ENCODE assay signal across 14 cellular contexts in genomic region chr3:104510091-104510860, GRCh38.
DNase-seq lines count a peak whose midpoint lies in the region; ATAC-seq and TF ChIP-seq lines count a peak whose summit lies in the region.
"Had no signal": no experiment of that assay in that cellular context is flagged by ENCODE, and none has a peak within 500 bp of the region (broad histone marks: within the 10 kb centered on the region; RNA-seq: fewer than 3 reads in every experiment).

No MANE protein-coding gene starts in this region.

- no peaks in the 10 kb centered on the region for H3K9me2 ChIP-seq in PC-3 (replicated peaks; ENCODE audit: low read length)

- CTCF ChIA-PET in PC-3 (lab: Charles Lee) (no interaction called here), T-cell (lab: Charles Lee) (no interaction called here)

- DNase-seq in EL (peak; percentile 73), PC-3 (peak; percentile 47), fibroblast of the aortic adventitia (ENCODE audit: low read depth) (peak; percentile 51), T-cell (no peak), iPS-NIHi11 (ENCODE audit: low spot score) (no peak)
- DNase-seq in NK-92 treated with Interleukin-12 subunit alpha and Interleukin-12 subunit beta, amount 100 ng/mL, for 24 hours (lab: John Stamatoyannopoulos, UW) = no peak
- DNase-seq: activated CD4-positive, alpha-beta T cell treated with anti-CD3 and anti-CD28 coated beads, Interleukin-2, amount 10 ng/mL, durations not matched to agents 7 days and 5 days; kidney glomerular epithelial cell; naive B cell; stimulated activated CD4-positive, alpha-beta T cell treated with anti-CD3 and anti-CD28 coated beads, Interleukin-2, amount 100 ng/mL, for 24 hours; T-helper 1 cell; upper lobe of left lung had no signal

- ATAC-seq in HG02981 (IDR thresholded peaks at IDR 0.05; ENCODE audit: unreplicated experiment) = peak; percentile 70
- ATAC-seq in PC-3 = peak; percentile 22; the same call in 1 of the 2 replicates
- no peak for ATAC-seq in T-cell (replicated peaks in 1 of 4)
- no peak for ATAC-seq in activated CD4-positive, CD25-positive, alpha-beta regulatory T cell treated with anti-CD3 and anti-CD28 coated beads, Interleukin-2, amount 50 U/mL, for 24 hours

- no peaks in the 10 kb centered on the region for H3K4me1 Mint-ChIP-seq in T-cell
- H3K4me1 Mint-ChIP-seq: activated CD4-positive, alpha-beta T cell treated with anti-CD3 and anti-CD28 coated beads, Interleukin-2, amount 10 ng/mL, durations not matched to agents 7 days and 5 days had no signal

- H3K4me2 ChIP-seq in PC-3 (ENCODE audit: low read length) = no peak overlapping the region

- H3K27ac ChIP-seq in PC-3 (ENCODE audit: low read length) = no peak overlapping the region
- H3K27ac ChIP-seq: upper lobe of left lung had no signal

- H3K36me3 ChIP-seq in PC-3 (ENCODE audit: low read depth, low read length) = no peaks in the 10 kb centered on the region
- H3K36me3 ChIP-seq: upper lobe of left lung had no signal

- no peaks in the 10 kb centered on the region for H3K79me2 ChIP-seq in PC-3 (ENCODE audit: low read length)

- intact Hi-C loops in PC-3 (cut with micrococcal nuclease) = no loop called here

- H3F3A ChIP-seq in PC-3 (ENCODE audit: low read length, unreplicated experiment) = no peaks in the 10 kb centered on the region

- BruUV-seq in PC-3 (replicated peaks; lab: Mats Ljungman, UMichigan) = no TSS peak

- no peak overlapping the region for H3K4me3 Mint-ChIP-seq in T-cell
- H3K4me3 Mint-ChIP-seq: activated CD4-positive, alpha-beta T cell treated with anti-CD3 and anti-CD28 coated beads, Interleukin-2, amount 10 ng/mL, durations not matched to agents 7 days and 5 days; naive B cell had no signal

- H3K4me1 ChIP-seq in PC-3 (ENCODE audit: insufficient read depth, low read length) = no peaks in the 10 kb centered on the region
- H3K4me1 ChIP-seq: upper lobe of left lung had no signal

- H3K9ac ChIP-seq in PC-3 (ENCODE audit: low read length) = no peak overlapping the region

- no peak overlapping the region for H2AFZ ChIP-seq in PC-3 (ENCODE audit: low read length)

- H3K27me3 ChIP-seq in PC-3 (ENCODE audit: low read length) = no peaks in the 10 kb centered on the region
- H3K27me3 ChIP-seq: upper lobe of left lung had no signal

- no peaks in the 10 kb centered on the region for H4K20me1 ChIP-seq in PC-3 (ENCODE audit: low read length)

- TF ChIP-seq CTCF in PC-3 (conservative IDR thresholded peaks at IDR 0.05; ENCODE audit: low read depth, low read length) (no peak), fibroblast of the aortic adventitia (IDR thresholded peaks at IDR 0.05; ENCODE audit: insufficient read depth, low read length) (no peak)

- no peaks in the 10 kb centered on the region for H3K36me3 Mint-ChIP-seq in T-cell
- H3K36me3 Mint-ChIP-seq: naive B cell had no signal

- no peaks in the 10 kb centered on the region for H3K9me3 Mint-ChIP-seq in T-cell
- H3K9me3 Mint-ChIP-seq: activated CD4-positive, alpha-beta T cell treated with anti-CD3 and anti-CD28 coated beads, Interleukin-2, amount 10 ng/mL, durations not matched to agents 7 days and 5 days had no signal

- H3K9me3 ChIP-seq in PC-3 (ENCODE audit: low read length) = no peaks in the 10 kb centered on the region
- H3K9me3 ChIP-seq: upper lobe of left lung had no signal

- POLR2A ChIA-PET in PC-3 (lab: Charles Lee; ENCODE audit: unreplicated experiment) = no interaction called here
- POLR2A ChIA-PET in T-cell (lab: Charles Lee) = no interaction called here

- no peak overlapping the region for H3K27ac Mint-ChIP-seq in T-cell
- H3K27ac Mint-ChIP-seq: activated CD4-positive, alpha-beta T cell treated with anti-CD3 and anti-CD28 coated beads, Interleukin-2, amount 10 ng/mL, durations not matched to agents 7 days and 5 days had no signal

- no peaks in the 10 kb centered on the region for H3K27me3 Mint-ChIP-seq in T-cell
- H3K27me3 Mint-ChIP-seq: activated CD4-positive, alpha-beta T cell treated with anti-CD3 and anti-CD28 coated beads, Interleukin-2, amount 10 ng/mL, durations not matched to agents 7 days and 5 days; naive B cell had no signal

- no peak overlapping the region for H3K4me3 ChIP-seq in PC-3 (ENCODE audit: low read length)
- H3K4me3 ChIP-seq in fibroblast of the aortic adventitia (ENCODE audit: low read depth, low read length) = no peak overlapping the region
- H3K4me3 ChIP-seq: upper lobe of left lung had no signal

Comparison
In these comparisons a context has a peak if more than half of its experiments do, and no peak if none do; other contexts are left out.
1. DNase-seq: peak in EL (single experiment), PC-3 (single experiment) and fibroblast of the aortic adventitia (single experiment); none in T-cell (0 of 34), NK-92 treated with Interleukin-12 subunit alpha and Interleukin-12 subunit beta, amount 100 ng/mL, for 24 hours (single experiment) and iPS-NIHi11 (single experiment).
2. ATAC-seq: peak in HG02981 (single experiment) and PC-3 (single experiment); none in T-cell (0 of 4) and activated CD4-positive, CD25-positive, alpha-beta regulatory T cell treated with anti-CD3 and anti-CD28 coated beads, Interleukin-2, amount 50 U/mL, for 24 hours (0 of 2).